28 cellular contexts compared by ENCODE assay signal in genomic region chr1:85428471-85429077, GRCh38. TPM values are rescaled to one million over a fixed set of nuclear protein-coding genes. Genes with fewer than 3 reads are reported as not detected.
DNase-seq lines count a peak whose midpoint lies in the region; ATAC-seq and TF ChIP-seq lines count a peak whose summit lies in the region.
"Had no signal": no experiment of that assay in that cellular context is flagged by ENCODE, and none has a peak within 500 bp of the region (broad histone marks: within the 10 kb centered on the region; RNA-seq: fewer than 3 reads in every experiment).

No MANE protein-coding gene starts in this region.

- H3K27ac ChIP-seq in ascending aorta, result peak overlapping the region; percentile 15 to 78
- H3K27ac ChIP-seq in thoracic aorta, result peak overlapping the region; percentile 46 to 73
- no peak overlapping the region for H3K27ac ChIP-seq in upper lobe of right lung
- no peak overlapping the region for H3K27ac ChIP-seq in hepatocyte
- H3K27ac ChIP-seq: brain microvascular endothelial cell, Peyer's patch, SJSA1, tibial nerve had no signal

- no peak overlapping the region for H2AFZ ChIP-seq in hepatocyte

- TF ChIP-seq CTCF in ascending aorta (IDR thresholded peaks at IDR 0.05) (no peak), thoracic aorta (IDR thresholded peaks at IDR 0.05) (no peak), upper lobe of right lung (IDR thresholded peaks at IDR 0.05) (no peak), hepatocyte (IDR thresholded peaks at IDR 0.05; ENCODE audit: poor library complexity) (no peak)

- H3K79me2 ChIP-seq in hepatocyte, result peaks cover 28% of the 10 kb centered on the region

- peaks cover 3% of the 10 kb centered on the region for H4K20me1 ChIP-seq in hepatocyte (ENCODE audit: insufficient read depth, poor library complexity, severe bottlenecking)

- 92% methylated on average over 2 of the region's 2 CpGs for WGBS in hepatocyte (ENCODE audit: low lambda C conversion rate, missing lambda C conversion rate)

- intact Hi-C loops in ascending aorta (cut with DNase I), result no loop called here
- intact Hi-C loops in upper lobe of right lung (cut with DNase I), result no loop called here

- no peaks in the 10 kb centered on the region for H3K9me2 ChIP-seq in hepatocyte (replicated peaks; ENCODE audit: insufficient read depth)

- H3K9me3 ChIP-seq in ascending aorta (no peaks in the 10 kb centered on the region), thoracic aorta (no peaks in the 10 kb centered on the region), upper lobe of right lung (no peaks in the 10 kb centered on the region), hepatocyte (ENCODE audit: low read depth) (no peaks in the 10 kb centered on the region)
- H3K9me3 ChIP-seq: Caco-2, Peyer's patch, SJSA1, tibial nerve had no signal

- H3K27me3 ChIP-seq in ascending aorta (no peaks in the 10 kb centered on the region), thoracic aorta (replicated peaks; ENCODE audit: insufficient read depth) (no peaks in the 10 kb centered on the region), upper lobe of right lung (no peaks in the 10 kb centered on the region), hepatocyte (no peaks in the 10 kb centered on the region)
- H3K27me3 ChIP-seq: brain microvascular endothelial cell, Peyer's patch, SJSA1, spleen, tibial nerve had no signal

- H3K4me1 ChIP-seq in ascending aorta (peaks cover 0 to 13% of the 10 kb centered on the region in 2 donors), thoracic aorta (ENCODE audit: control insufficient read depth in 1 of 2, low read depth in 2 of 2) (peaks cover 3 to 22% of the 10 kb centered on the region in 2 donors), upper lobe of right lung (peaks cover 4% of the 10 kb centered on the region), hepatocyte (ENCODE audit: insufficient read depth) (no peaks in the 10 kb centered on the region)
- H3K4me1 ChIP-seq: Caco-2, Peyer's patch had no signal

- no peaks in the 10 kb centered on the region for H3K36me3 ChIP-seq in ascending aorta
- H3K36me3 ChIP-seq in thoracic aorta, result no peaks in the 10 kb centered on the region
- H3K36me3 ChIP-seq in upper lobe of right lung, result no peaks in the 10 kb centered on the region
- H3K36me3 ChIP-seq in hepatocyte (replicated peaks; ENCODE audit: insufficient read depth, low read depth), result no peaks in the 10 kb centered on the region
- H3K36me3 ChIP-seq: brain microvascular endothelial cell, Peyer's patch, spleen, tibial nerve had no signal

- ATAC-seq in thoracic aorta (ENCODE audit: insufficient number of reproducible peaks, low FRiP score, low read depth) (no peak), upper lobe of right lung (no peak)
- ATAC-seq: activated CD8-positive, alpha-beta T cell treated with anti-CD3 and anti-CD28 coated beads for 36 hours; left colon; naive thymus-derived CD4-positive, alpha-beta T cell; stimulated activated naive CD8-positive, alpha-beta T cell treated with anti-CD3 and anti-CD28 coated beads, Interleukin-15, Interleukin-2, amounts not matched to agents 100 U/mL and 50 U/mL, for 24 hours had no signal

- DNase-seq in DMS53 (lab: John Stamatoyannopoulos, UW) (peak; percentile 6), DMS53 treated with DMSO at 0.1 percent for 48 hours (lab: John Stamatoyannopoulos, UW; ENCODE audit: unreplicated experiment) (no peak), NOMO-1 treated with dmso at 0.1 percent for 144 hours (lab: John Stamatoyannopoulos, UW; ENCODE audit: unreplicated experiment) (peak; percentile 38), ascending aorta (ENCODE audit: low spot score in 2 of 2) (no peak), thoracic aorta (ENCODE audit: low spot score) (no peak), upper lobe of right lung (no peak), HUDEP-2 (lab: John Stamatoyannopoulos, UW; ENCODE audit: unreplicated experiment in 76 of 76) (no peak), hepatocyte (ENCODE audit: low spot score) (no peak)
- DNase-seq: activated CD8-positive, alpha-beta T cell treated with anti-CD3 and anti-CD28 coated beads for 36 hours; activated gamma-delta T cell; activated T-cell treated with anti-CD3 and anti-CD28 coated beads for 4 hours; brain microvascular endothelial cell; Caco-2; cortex of kidney; HCEC 1CT; head of caudate nucleus; left colon; MM.1S; naive thymus-derived CD4-positive, alpha-beta T cell; NCI-H187 treated with DMSO at 0.1 percent for 48 hours; NCI-H345; Peyer's patch; retina; spleen; stimulated activated CD4-positive, alpha-beta T cell treated with anti-CD3 and anti-CD28 coated beads, Interleukin-4, amount 100 ng/mL, for 24 hours; stimulated activated naive CD8-positive, alpha-beta T cell treated with anti-CD3 and anti-CD28 coated beads, Interleukin-15, Interleukin-2, amounts not matched to agents 100 U/mL and 50 U/mL, for 24 hours had no signal

- no peak overlapping the region for H3K4me2 ChIP-seq in hepatocyte

- no peak overlapping the region for H3K4me3 ChIP-seq in ascending aorta
- no peak overlapping the region for H3K4me3 ChIP-seq in thoracic aorta
- H3K4me3 ChIP-seq in upper lobe of right lung, result no peak overlapping the region
- no peak overlapping the region for H3K4me3 ChIP-seq in hepatocyte
- H3K4me3 ChIP-seq: Peyer's patch, SJSA1, spleen, tibial nerve had no signal

RNA-seq across cellular contexts. Expression of gene DDAH1, which starts 36.4 kb away (rescaled TPM):
- total RNA-seq in ascending aorta (8.5 TPM), thoracic aorta (10 to 100 TPM; 30.5 to 55.4 TPM), upper lobe of right lung (51.3 TPM), hepatocyte (49.8 and 55.8 TPM in 2 replicates)
- polyA plus RNA-seq in hepatocyte, result 17.2 and 19.5 TPM in 2 replicates
- polyA plus RNA-seq: naive thymus-derived CD4-positive, alpha-beta T cell had no signal

Comparison
In these comparisons a context has a peak if more than half of its experiments do, and no peak if none do; other contexts are left out.
1. DNase-seq: peak in DMS53 (single experiment) and NOMO-1 treated with dmso at 0.1 percent for 144 hours (single experiment); none in DMS53 treated with DMSO at 0.1 percent for 48 hours (single experiment), ascending aorta (0 of 2), thoracic aorta (single experiment), upper lobe of right lung (single experiment), HUDEP-2 (0 of 76) and hepatocyte (single experiment).
2. H3K27ac ChIP-seq: peak in ascending aorta (2 of 2) and thoracic aorta (2 of 2); none in upper lobe of right lung (single experiment) and hepatocyte (single experiment).